ENCODE assay signal across 14 cellular contexts in genomic region chr10:43727935-43728334, GRCh38.
"Had no signal": no experiment of that assay in that cellular context is flagged by ENCODE, and none has a peak within 500 bp of the region (broad histone marks: within the 10 kb centered on the region; RNA-seq: fewer than 3 reads in every experiment).

No MANE protein-coding gene starts in this region.

- H3K27me3 ChIP-seq: heart right ventricle, hepatocyte, ovary, right atrium auricular region, right lobe of liver, suprapubic skin, tibial nerve had no signal

- H3K36me3 ChIP-seq: heart right ventricle, left ventricle myocardium inferior, ovary, right atrium auricular region, right lobe of liver, suprapubic skin, tibial nerve had no signal

- H3K4me1 ChIP-seq: heart right ventricle, left ventricle myocardium inferior, right atrium auricular region, right lobe of liver, suprapubic skin, tibial nerve had no signal

- H3K27ac ChIP-seq: heart right ventricle, hepatocyte, left ventricle myocardium inferior, ovary, right atrium auricular region, right lobe of liver, suprapubic skin, tibial nerve had no signal

- H3K4me3 ChIP-seq: heart right ventricle, hepatocyte, left ventricle myocardium inferior, lung, mucosa of descending colon, ovary, right atrium auricular region, right lobe of liver, suprapubic skin, tibial nerve had no signal

- DNase-seq: heart right ventricle; left ventricle myocardium inferior; midbrain; mucosa of descending colon; naive thymus-derived CD4-positive, alpha-beta T cell; ovary; right lobe of liver; stimulated activated CD4-positive, alpha-beta T cell treated with anti-CD3 and anti-CD28 coated beads, Interleukin-4, amount 100 ng/mL, for 24 hours; stimulated activated naive CD4-positive, alpha-beta T cell had no signal
